ENCODE assay signal across 1 cellular context in the genomic region with DNA sequence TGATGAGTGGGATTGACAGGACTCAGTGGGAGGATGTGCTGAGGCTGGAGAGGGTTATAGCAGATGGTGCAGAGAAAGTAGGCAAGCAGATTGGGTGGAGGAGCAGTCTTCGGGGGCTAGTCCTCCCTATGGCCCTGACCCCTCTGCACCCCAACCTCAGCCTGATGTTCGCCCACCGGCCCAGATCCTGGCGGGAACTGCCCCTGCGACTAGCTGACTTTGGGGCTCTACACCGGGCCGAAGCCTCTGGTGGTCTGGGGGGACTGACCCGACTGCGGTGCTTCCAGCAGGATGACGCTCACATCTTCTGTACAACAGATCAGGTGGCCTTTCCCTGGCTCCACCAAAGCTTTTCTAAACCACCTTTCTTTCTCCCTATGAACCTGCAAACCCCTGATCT.
TF ChIP-seq lines count a peak whose summit lies in the region.

No MANE protein-coding gene starts in this region.

TF ChIP-seq in K562, 482 proteins besides CTCF, POLR2A, EP300 and RAD21:
- TF ChIP-seq ZNF408 (CRISPR knock-in tag; IDR thresholded peaks at IDR 0.05; ENCODE audit: low read depth): no peak
- 0 out of 2 replicates have a peak, but pooled peaks have one; percentile 19 for TF ChIP-seq RBFOX2 (IDR thresholded peaks at IDR 0.05; ENCODE audit: low read depth, low read length)
- TF ChIP-seq STAT5B (CRISPR knock-in tag; IDR thresholded peaks at IDR 0.05): no peak
- TF ChIP-seq REST (CRISPR knock-in tag; IDR thresholded peaks at IDR 0.05; ENCODE audit: low read depth): no peak
TF ChIP-seq in K562: peak in this region for 1.
